In the genomic region with DNA sequence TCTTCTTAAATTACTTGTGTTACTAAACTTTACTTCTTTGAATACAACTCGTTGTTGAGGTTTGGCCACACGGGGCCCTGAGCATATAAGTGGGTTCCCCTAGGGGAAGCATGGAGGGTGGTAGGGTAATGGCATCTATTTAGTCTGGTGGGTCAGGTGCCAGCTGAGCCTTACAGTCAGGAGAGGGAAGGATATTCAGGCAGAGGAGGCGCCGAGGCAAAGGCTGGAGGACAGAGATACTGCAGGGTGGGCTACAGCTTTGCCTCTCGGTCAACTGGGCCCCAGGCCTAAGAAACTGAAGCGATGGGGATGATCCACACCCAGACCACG, we compare ENCODE assay signal across 8 cellular contexts. TPM values are rescaled to one million over a fixed set of nuclear protein-coding genes. Genes with fewer than 3 reads are reported as not detected.
DNase-seq lines count a peak whose midpoint lies in the region; ATAC-seq and TF ChIP-seq lines count a peak whose summit lies in the region.

No MANE protein-coding gene starts in this region.

- H3K4me1 ChIP-seq in CD4-positive, alpha-beta memory T cell (ENCODE audit: insufficient read depth, low read length), result peaks cover 40% of the 10 kb centered on the region
- H3K4me1 ChIP-seq in SJCRH30 (no peaks in the 10 kb centered on the region), gastrocnemius medialis (peaks cover 8 to 16% of the 10 kb centered on the region in 2 donors)

- H3K27me3 Mint-ChIP-seq in CD4-positive, alpha-beta memory T cell, result no peaks in the 10 kb centered on the region

- peak; percentile 21 for ATAC-seq in GM21515 (IDR thresholded peaks at IDR 0.05; ENCODE audit: unreplicated experiment)
- peak; percentile 27 to 55 for ATAC-seq in gastrocnemius medialis

- peak overlapping the region; percentile 94 to 99 (median 96) for H3K27ac Mint-ChIP-seq in CD4-positive, alpha-beta memory T cell

- peak overlapping the region; percentile 100 for H3K27ac ChIP-seq in CD4-positive, alpha-beta memory T cell (ENCODE audit: low read depth, low read length)
- H3K27ac ChIP-seq in SJCRH30 (peak overlapping the region; percentile 41; the same call in 1 of the 2 replicates), gastrocnemius medialis (peak overlapping the region; percentile 77 to 86 (median 82))

- peak overlapping the region; percentile 91 to 99 (median 96) for H3K4me3 Mint-ChIP-seq in CD4-positive, alpha-beta memory T cell

- DNase-seq in CD4-positive, alpha-beta memory T cell, result peak in 1 of 5 donors; percentile 4
- DNase-seq in SJCRH30, result no peak
- DNase-seq in fibroblast of villous mesenchyme (ENCODE audit: low read depth), result no peak
- no peak for DNase-seq in gastrocnemius medialis
- DNase-seq in occipital lobe (lab: John Stamatoyannopoulos, UW), result no peak
- DNase-seq in activated CD4-positive, CD25-positive, alpha-beta regulatory T cell (lab: John Stamatoyannopoulos, UW), result no peak
- no peak for DNase-seq in SW 1271 (lab: John Stamatoyannopoulos, UW)

- peaks cover 0 to 4% (median 0%) of the 10 kb centered on the region in 8 donors for H3K9me3 Mint-ChIP-seq in CD4-positive, alpha-beta memory T cell

- no peaks in the 10 kb centered on the region for H3K27me3 ChIP-seq in CD4-positive, alpha-beta memory T cell (ENCODE audit: insufficient read depth, low read length)
- H3K27me3 ChIP-seq in SJCRH30 (no peaks in the 10 kb centered on the region), gastrocnemius medialis (no peaks in the 10 kb centered on the region)

- no peak for TF ChIP-seq POLR2A in gastrocnemius medialis (IDR thresholded peaks at IDR 0.05)

- TF ChIP-seq CTCF in fibroblast of villous mesenchyme (IDR thresholded peaks at IDR 0.05; ENCODE audit: insufficient read depth, low read depth, low read length) (no peak), gastrocnemius medialis (IDR thresholded peaks at IDR 0.05 in 4 of 5, conservative IDR thresholded peaks at IDR 0.05 in 1 of 5) (no peak)

- POLR2A ChIA-PET in CD4-positive, alpha-beta memory T cell (lab: Charles Lee; ENCODE audit: partially characterized antibody), result interaction anchor here (1.0 to 3.3 kb wide), 14 partner anchors 9 to 464 kb away, joined by 3 to 33 read pairs (median 10); a partner anchor contains a TSS

- in situ Hi-C loops in gastrocnemius medialis (cut with MboI; ENCODE audit: low sequenced_read_pairs in 4 of 4), result no loop called here

- CTCF ChIA-PET in CD4-positive, alpha-beta memory T cell (lab: Charles Lee; ENCODE audit: partially characterized antibody), result interaction anchor here (0.6 to 3.0 kb wide), 10 partner anchors 12 to 1393 kb away, joined by 3 to 19 read pairs (median 4); a partner anchor contains a TSS

- no peaks in the 10 kb centered on the region for H3K9me3 ChIP-seq in CD4-positive, alpha-beta memory T cell (ENCODE audit: control insufficient read depth in 1 of 2, low read length in 2 of 2)
- H3K9me3 ChIP-seq in SJCRH30 (replicated peaks) (no peaks in the 10 kb centered on the region), gastrocnemius medialis (no peaks in the 10 kb centered on the region)

- peaks cover 17 to 32% of the 10 kb centered on the region in 2 donors for H3K36me3 Mint-ChIP-seq in CD4-positive, alpha-beta memory T cell

- peaks cover 20 to 48% (median 34%) of the 10 kb centered on the region in 4 donors for H3K4me1 Mint-ChIP-seq in CD4-positive, alpha-beta memory T cell

- peak overlapping the region in 1 of 2 donors; percentile 86 for H3K4me3 ChIP-seq in CD4-positive, alpha-beta memory T cell (ENCODE audit: low read length in 2 of 2)
- peak overlapping the region; percentile 92 for H3K4me3 ChIP-seq in SJCRH30
- H3K4me3 ChIP-seq in fibroblast of villous mesenchyme (ENCODE audit: low read depth, low read length), result peak overlapping the region; percentile 95
- peak overlapping the region; percentile 76 to 99 (median 88) for H3K4me3 ChIP-seq in gastrocnemius medialis

- intact Hi-C loops in CD4-positive, alpha-beta memory T cell (cut with micrococcal nuclease), result loop anchor here (1.0 to 5.0 kb wide), 3 partner anchors 59 to 88 kb away; a partner anchor contains a TSS
- intact Hi-C loops in gastrocnemius medialis (cut with DNase I; ENCODE audit: low total_unique reads), result loop anchor here (5.0 kb wide), 2 partner anchors 48 to 57 kb away; no protein-coding TSS in a partner anchor

- H3K36me3 ChIP-seq in CD4-positive, alpha-beta memory T cell (ENCODE audit: insufficient read depth, low read length), result peaks cover 27% of the 10 kb centered on the region
- H3K36me3 ChIP-seq in SJCRH30 (no peaks in the 10 kb centered on the region; the same call in 1 of the 2 replicates), gastrocnemius medialis (peaks cover 0 to 14% of the 10 kb centered on the region in 2 donors)

RNA-seq across cellular contexts. Expression of a gene that starts 0.4 kb away (rescaled TPM):
- 100 to 1,000 TPM; 154 to 165 TPM for total RNA-seq in CD4-positive, alpha-beta memory T cell
- 100 to 1,000 TPM; 243 to 341 TPM for polyA plus RNA-seq in CD4-positive, alpha-beta memory T cell
- total RNA-seq in SJCRH30 (2014; rRNA removed; shearing (Covaris generic)), result 44.0 and 45.7 TPM in 2 replicates
- total RNA-seq in fibroblast of villous mesenchyme (90.5 and 104 TPM in 2 replicates), gastrocnemius medialis (10 to 100 TPM in 2 of 4 donors, 1 to 10 TPM in 2; 8.9 to 12.6 (median 10.4) TPM), occipital lobe (25.9 TPM)

RNA-seq across cellular contexts. Expression of a gene that starts 2.9 kb away (rescaled TPM):
- not detected for total RNA-seq in CD4-positive, alpha-beta memory T cell
- polyA plus RNA-seq in CD4-positive, alpha-beta memory T cell, result not detected
- 0.05 TPM in 1 of 2 replicates, not detected in the other for total RNA-seq in SJCRH30 (2014; rRNA removed; shearing (Covaris generic))
- under 0.01 TPM in 1 of 2 replicates, not detected in the other for total RNA-seq in fibroblast of villous mesenchyme
- not detected for total RNA-seq in gastrocnemius medialis
- total RNA-seq in occipital lobe, result not detected

Comparison
In these comparisons a context has a peak if more than half of its experiments do, and no peak if none do; other contexts are left out.
1. H3K27ac ChIP-seq: peak in every context shown above with its lines; median percentile 100 in CD4-positive, alpha-beta memory T cell; 82 in gastrocnemius medialis; 41 in SJCRH30.